Comparison of ENCODE assay signal across 8 cellular contexts in the genomic region with DNA sequence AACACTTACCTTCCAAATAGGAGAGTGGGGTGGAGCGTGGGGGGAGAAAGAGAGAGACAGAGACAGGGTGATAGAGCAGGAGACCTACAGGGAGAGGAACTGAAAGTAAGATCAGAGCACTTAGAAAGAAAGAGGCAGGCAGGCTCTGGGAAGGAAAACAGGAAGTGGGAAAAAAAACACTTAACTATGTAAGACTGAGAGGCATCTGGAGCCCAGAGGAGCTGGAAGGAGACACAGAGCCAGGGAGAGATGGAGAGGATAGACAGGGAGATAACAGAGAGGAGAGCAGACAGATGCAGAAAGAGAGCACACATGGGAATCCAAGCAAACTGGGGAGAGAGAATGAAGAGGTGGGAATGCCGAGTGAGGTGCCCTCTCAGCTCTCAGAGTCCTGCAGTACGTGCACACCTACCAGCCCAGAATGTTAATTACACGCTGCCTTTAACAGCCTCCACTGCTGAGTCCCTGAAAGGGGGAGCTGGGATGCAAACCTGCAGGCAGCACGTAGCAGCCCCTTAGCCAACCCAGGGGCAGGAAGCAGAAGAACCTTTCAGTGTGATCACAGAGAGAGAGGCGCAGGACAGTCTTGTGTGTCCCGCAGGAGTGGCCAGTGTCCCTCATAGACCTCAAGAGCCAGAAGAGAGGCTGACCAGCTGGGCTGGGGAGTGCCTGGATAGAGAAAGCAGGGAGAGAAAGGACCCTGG.
DNase-seq lines count a peak whose midpoint lies in the region; ATAC-seq and TF ChIP-seq lines count a peak whose summit lies in the region.

No MANE protein-coding gene starts in this region.

- H3K9me2 ChIP-seq in OCI-LY7 (ENCODE audit: insufficient read depth, low read length) = no peaks in the 10 kb centered on the region

- CTCF ChIA-PET in OCI-LY7 (lab: Charles Lee; ENCODE audit: unreplicated experiment) = no interaction called here

- TF ChIP-seq CTCF in OCI-LY7 (conservative IDR thresholded peaks at IDR 0.05; ENCODE audit: low read length) (no peak), foreskin fibroblast (IDR thresholded peaks at IDR 0.05; ENCODE audit: low read depth, low read length) (no peak)

- no peaks in the 10 kb centered on the region for H4K20me1 ChIP-seq in OCI-LY7 (ENCODE audit: insufficient read depth, low read length)

- peak; percentile 69 for ATAC-seq in HG02678 (IDR thresholded peaks at IDR 0.05; ENCODE audit: unreplicated experiment)

- intact Hi-C loops in OCI-LY7 (cut with micrococcal nuclease; ENCODE audit: unreplicated experiment) = loop anchor here (5.0 kb wide), 1 partner anchor 37 kb away; no protein-coding TSS in a partner anchor

- peak overlapping the region; percentile 56; the same call in 1 of the 2 replicates for H2AFZ ChIP-seq in OCI-LY7 (ENCODE audit: low read length)

- no peaks in the 10 kb centered on the region for H3K79me2 ChIP-seq in OCI-LY7 (ENCODE audit: insufficient read depth, low read depth, low read length)

- BruUV-seq in OCI-LY7 (replicated peaks; lab: Mats Ljungman, UMichigan) = no TSS peak

- H3K4me2 ChIP-seq in OCI-LY7 (ENCODE audit: low read length) = peak overlapping the region; percentile 72

- DNase-seq in NCI-H1105 treated with DMSO at 0.1 percent for 48 hours (lab: John Stamatoyannopoulos, UW) = peak; percentile 21
- DNase-seq in NCI-H1105 (lab: John Stamatoyannopoulos, UW) = no peak
- peak; percentile 65 for DNase-seq in OCI-LY7 (ENCODE audit: low spot score)
- DNase-seq in foreskin fibroblast = peak; percentile 45 to 65
- DNase-seq in skeletal muscle cell (ENCODE audit: low read depth) = peak; percentile 29
- no peak for DNase-seq in cortex of kidney (lab: John Stamatoyannopoulos, UW)
- DNase-seq in GDM1 (lab: John Stamatoyannopoulos, UW) = no peak

- no peaks in the 10 kb centered on the region for H3K9me3 ChIP-seq in OCI-LY7 (ENCODE audit: low read length)

- POLR2A ChIA-PET in OCI-LY7 (lab: Charles Lee) = interaction anchor here (0.7 to 1.2 kb wide), 3 partner anchors 9 to 174 kb away, joined by 3 to 4 read pairs (median 3); no protein-coding TSS in a partner anchor

- peak overlapping the region; percentile 10 for H3K27ac ChIP-seq in OCI-LY7 (ENCODE audit: low read depth, low read length, poor library complexity, severe bottlenecking)

- H3K36me3 ChIP-seq in OCI-LY7 (ENCODE audit: insufficient read depth, low read length) = no peaks in the 10 kb centered on the region

- peak overlapping the region; percentile 47 for H3K4me3 ChIP-seq in OCI-LY7 (ENCODE audit: low read depth, low read length, poor library complexity, severe bottlenecking)
- peak overlapping the region; percentile 10 to 21 for H3K4me3 ChIP-seq in foreskin fibroblast (ENCODE audit: low read depth in 1 of 2, low read length in 2 of 2)
- H3K4me3 ChIP-seq in skeletal muscle cell (ENCODE audit: low read depth, low read length) = no peak overlapping the region

- H3K4me1 ChIP-seq in OCI-LY7 (ENCODE audit: insufficient read depth, low read length, poor library complexity, severe bottlenecking) = peaks cover 44% of the 10 kb centered on the region

Comparison
In these comparisons a context has a peak if more than half of its experiments do, and no peak if none do; other contexts are left out.
1. DNase-seq: peak in NCI-H1105 treated with DMSO at 0.1 percent for 48 hours (single experiment), OCI-LY7 (single experiment), foreskin fibroblast (2 of 2) and skeletal muscle cell (single experiment); none in NCI-H1105 (single experiment), cortex of kidney (single experiment) and GDM1 (single experiment).